In the genomic region with DNA sequence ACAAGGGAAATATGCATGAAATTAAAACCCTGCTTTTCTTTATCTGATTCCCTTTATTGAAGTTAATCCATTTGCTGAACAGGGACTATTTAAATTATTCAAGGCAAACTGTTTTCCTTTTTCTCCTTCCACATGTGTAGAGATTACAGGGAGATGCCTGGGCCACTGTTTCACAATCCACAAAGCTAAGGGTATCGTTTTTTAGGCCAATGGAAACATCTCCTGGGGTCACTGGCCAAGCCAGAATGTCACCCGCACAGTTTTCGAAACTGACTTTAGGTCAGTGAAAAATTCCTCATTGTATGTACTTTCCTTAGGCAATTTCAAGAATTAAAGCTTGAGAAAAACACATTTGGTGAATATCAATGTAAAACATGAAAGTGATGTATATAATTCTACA, we compare ENCODE assay signal across 4 cellular contexts.
"Had no signal": no experiment of that assay in that cellular context is flagged by ENCODE, and none has a peak within 500 bp of the region (broad histone marks: within the 10 kb centered on the region; RNA-seq: fewer than 3 reads in every experiment).

No MANE protein-coding gene starts in this region.

- H3K4me3 ChIP-seq: GM23338 had no signal

- ATAC-seq: GM23338 had no signal

- H3K4me3 Mint-ChIP-seq: GM23338, H9 had no signal

- DNase-seq: H9, HCEC 1CT, IMR-90 had no signal

- H3K27ac Mint-ChIP-seq: GM23338, H9 had no signal
